8 cellular contexts compared by ENCODE assay signal in the genomic region with DNA sequence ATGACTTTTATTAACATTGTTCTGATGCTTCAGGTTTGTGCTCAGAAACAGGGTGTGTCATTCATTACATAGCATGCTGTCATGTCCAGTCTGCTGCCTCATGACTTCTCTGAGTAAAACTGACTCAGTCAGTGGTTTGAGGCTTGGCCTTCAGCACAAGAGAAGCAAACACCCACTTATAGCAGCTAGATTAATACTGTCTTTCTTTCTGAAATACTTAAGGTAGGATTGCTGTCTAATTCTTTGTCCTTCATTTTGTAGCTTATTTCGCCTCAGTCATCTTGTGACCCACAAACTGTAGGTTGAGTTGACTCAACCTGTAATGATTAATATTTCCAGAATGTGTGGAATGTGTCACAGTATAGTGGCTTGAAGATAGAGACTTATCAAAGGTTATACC. TPM values are rescaled to one million over a fixed set of nuclear protein-coding genes. Genes with fewer than 3 reads are reported as not detected.
DNase-seq lines count a peak whose midpoint lies in the region; ATAC-seq and TF ChIP-seq lines count a peak whose summit lies in the region.

No MANE protein-coding gene starts in this region.

- TF ChIP-seq CTCF in HCT116 (IDR thresholded peaks at IDR 0.05 in 2 of 3, conservative IDR thresholded peaks at IDR 0.05 in 1 of 3; ENCODE audit: borderline replicate concordance in 1 of 3, insufficient read depth in 1 of 3, low read depth in 2 of 3, low read length in 2 of 3), result no peak
- TF ChIP-seq CTCF in fibroblast of pulmonary artery (IDR thresholded peaks at IDR 0.05; ENCODE audit: low read length, missing control alignments), result no peak
- no peak for TF ChIP-seq CTCF in ovary (IDR thresholded peaks at IDR 0.05)

- ATAC-seq in HCT116, result peak; percentile 92

- RAD21 ChIA-PET in HCT116 (lab: Charles Lee; ENCODE audit: low non-redundant PET in 1 of 2, low total read pairs in 2 of 2, uncharacterized antibody in 2 of 2, unreplicated experiment in 2 of 2), result no interaction called here

- peaks cover 30% of the 10 kb centered on the region for H3K79me2 ChIP-seq in HCT116 (ENCODE audit: insufficient read depth, low read length)

- DNase-seq in HCT116 (ENCODE audit: low read depth, low spot score), result peak; percentile 69
- DNase-seq in OCI-M1 (lab: John Stamatoyannopoulos, UW), result peak; percentile 30
- DNase-seq in fibroblast of pulmonary artery (ENCODE audit: low read depth), result peak; percentile 80
- DNase-seq in ovary, result no peak
- DNase-seq in cerebellar nuclear complex (lab: John Stamatoyannopoulos, UW), result no peak
- DNase-seq in effector CD8-positive, alpha-beta T cell (lab: John Stamatoyannopoulos, UW), result no peak
- DNase-seq in NCI-H1417 treated with DMSO at 0.1 percent for 48 hours (lab: John Stamatoyannopoulos, UW), result no peak

- POLR2A ChIA-PET in HCT116 (lab: Charles Lee), result no interaction called here

- H3K4me1 ChIP-seq in HCT116 (ENCODE audit: control insufficient read depth in 1 of 2, insufficient read depth in 2 of 2, low read length in 2 of 2) (peaks cover 21 to 46% of the 10 kb centered on the region in 2 experiments), skeletal muscle tissue (ENCODE audit: control insufficient read depth in 3 of 3, insufficient read depth in 3 of 3, low read length in 3 of 3) (peaks cover 0 to 5% (median 3%) of the 10 kb centered on the region in 3 donors), ovary (ENCODE audit: insufficient read depth) (peaks cover 1% of the 10 kb centered on the region)

- BruUV-seq in HCT116 (replicated peaks; lab: Mats Ljungman, UMichigan), result no TSS peak

- H4K20me1 ChIP-seq in HCT116 (ENCODE audit: insufficient read depth), result no peaks in the 10 kb centered on the region

- H3K4me3 ChIP-seq in HCT116 (replicated peaks in 1 of 2; ENCODE audit: low read depth in 1 of 2, low read length in 2 of 2) (peak overlapping the region in 1 of 2 experiments; percentile 27; a peak in 2 of 4 replicates), fibroblast of pulmonary artery (replicated peaks; ENCODE audit: low read depth, low read length) (no peak overlapping the region), skeletal muscle tissue (ENCODE audit: low read length in 3 of 3) (no peak overlapping the region), ovary (no peak overlapping the region)

- CTCF ChIA-PET in HCT116 (lab: Charles Lee), result interaction anchor here (0.9 to 1.3 kb wide), 2 partner anchors 95 to 173 kb away, joined by 3 read pairs; no protein-coding TSS in a partner anchor

- H3K9me2 ChIP-seq in HCT116 (ENCODE audit: insufficient read depth), result no peaks in the 10 kb centered on the region

- H3K9me3 ChIP-seq in HCT116 (ENCODE audit: control insufficient read depth in 1 of 2, insufficient read depth in 1 of 2, low read depth in 1 of 2, low read length in 2 of 2) (no peaks in the 10 kb centered on the region), skeletal muscle tissue (ENCODE audit: control insufficient read depth in 3 of 3, low read length in 3 of 3) (no peaks in the 10 kb centered on the region), ovary (no peaks in the 10 kb centered on the region)

- H3K27ac ChIP-seq in HCT116 (ENCODE audit: low read depth, low read length), result peak overlapping the region; percentile 47; the same call in 1 of the 2 replicates
- peak overlapping the region; percentile 53 for H3K27ac ChIP-seq in skeletal muscle tissue (ENCODE audit: low read depth, low read length)
- no peak overlapping the region for H3K27ac ChIP-seq in ovary

- intact Hi-C loops in HCT116 (cut with micrococcal nuclease), result loop anchor here (2.0 kb wide), 1 partner anchor 112 kb away; no protein-coding TSS in a partner anchor
- intact Hi-C loops in ovary (cut with DNase I), result no loop called here

- no peak overlapping the region for H2AFZ ChIP-seq in HCT116 (ENCODE audit: low read depth, low read length, poor library complexity, severe bottlenecking)

- H3K4me2 ChIP-seq in HCT116 (ENCODE audit: low read length), result peak overlapping the region; percentile 68

- H3K27me3 ChIP-seq in HCT116 (ENCODE audit: insufficient read depth, low read length), result no peaks in the 10 kb centered on the region
- H3K27me3 ChIP-seq in skeletal muscle tissue (ENCODE audit: control insufficient read depth in 3 of 3, insufficient read depth in 3 of 3, low read length in 3 of 3), result no peaks in the 10 kb centered on the region
- no peaks in the 10 kb centered on the region for H3K27me3 ChIP-seq in ovary

- H3K9ac ChIP-seq in HCT116 (ENCODE audit: low read length) (peak overlapping the region; percentile 30), skeletal muscle tissue (ENCODE audit: low read depth in 1 of 3, low read length in 3 of 3) (no peak overlapping the region)

- TF ChIP-seq EP300 in ovary (IDR thresholded peaks at IDR 0.05), result no peak

- WGBS in ovary, 3 donors, result 93 to 96% (median 94%) methylated on average over 1 of the region's 1 CpG

- TF ChIP-seq RAD21 in HCT116 (IDR thresholded peaks at IDR 0.05; ENCODE audit: low read depth), result no peak

- no peak for TF ChIP-seq POLR2A in HCT116 (IDR thresholded peaks at IDR 0.05; ENCODE audit: borderline replicate concordance, extremely low read depth, insufficient read depth, insufficient read length)
- no peak for TF ChIP-seq POLR2A in ovary (IDR thresholded peaks at IDR 0.05)

- no peaks in the 10 kb centered on the region for H3K36me3 ChIP-seq in HCT116 (ENCODE audit: control insufficient read depth in 1 of 2, insufficient read depth in 2 of 2, low read length in 2 of 2)
- H3K36me3 ChIP-seq in skeletal muscle tissue (ENCODE audit: control insufficient read depth in 3 of 3, insufficient read depth in 3 of 3, low read length in 3 of 3), result no peaks in the 10 kb centered on the region
- no peaks in the 10 kb centered on the region for H3K36me3 ChIP-seq in ovary

TF ChIP-seq in HCT116, 20 proteins besides CTCF, POLR2A, EP300 and RAD21 (continues in another document):
- no peak for TF ChIP-seq EZH2phosphoT487 (IDR thresholded peaks at IDR 0.05; ENCODE audit: borderline replicate concordance)
- peak; percentile 81; the same call in 1 of the 2 replicates for TF ChIP-seq SIN3A (IDR thresholded peaks at IDR 0.05; ENCODE audit: low read depth)
- no peak for TF ChIP-seq EZH2 (IDR thresholded peaks at IDR 0.05)
- TF ChIP-seq SP1 (IDR thresholded peaks at IDR 0.05; ENCODE audit: low read depth), result peak; percentile 61
- TF ChIP-seq, protein P1, sequence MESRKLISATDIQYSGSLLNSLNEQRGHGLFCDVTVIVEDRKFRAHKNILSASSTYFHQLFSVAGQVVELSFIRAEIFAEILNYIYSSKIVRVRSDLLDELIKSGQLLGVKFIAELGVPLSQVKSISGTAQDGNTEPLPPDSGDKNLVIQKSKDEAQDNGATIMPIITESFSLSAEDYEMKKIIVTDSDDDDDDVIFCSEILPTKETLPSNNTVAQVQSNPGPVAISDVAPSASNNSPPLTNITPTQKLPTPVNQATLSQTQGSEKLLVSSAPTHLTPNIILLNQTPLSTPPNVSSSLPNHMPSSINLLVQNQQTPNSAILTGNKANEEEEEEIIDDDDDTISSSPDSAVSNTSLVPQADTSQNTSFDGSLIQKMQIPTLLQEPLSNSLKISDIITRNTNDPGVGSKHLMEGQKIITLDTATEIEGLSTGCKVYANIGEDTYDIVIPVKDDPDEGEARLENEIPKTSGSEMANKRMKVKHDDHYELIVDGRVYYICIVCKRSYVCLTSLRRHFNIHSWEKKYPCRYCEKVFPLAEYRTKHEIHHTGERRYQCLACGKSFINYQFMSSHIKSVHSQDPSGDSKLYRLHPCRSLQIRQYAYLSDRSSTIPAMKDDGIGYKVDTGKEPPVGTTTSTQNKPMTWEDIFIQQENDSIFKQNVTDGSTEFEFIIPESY (IDR thresholded peaks at IDR 0.05; ENCODE audit: extremely low read depth, insufficient replicate concordance, low read length), result no peak
- no peak; the same call in 1 of the 2 replicates for TF ChIP-seq SRF (IDR thresholded peaks at IDR 0.05; ENCODE audit: low read depth)
- no peak for TF ChIP-seq EGR1 (IDR thresholded peaks at IDR 0.05; ENCODE audit: low read depth)
- no peak for TF ChIP-seq TCF7L2 (IDR thresholded peaks at IDR 0.05; ENCODE audit: borderline replicate concordance, extremely low read depth, insufficient read depth, insufficient read length)
- TF ChIP-seq CEBPB (IDR thresholded peaks at IDR 0.05; ENCODE audit: low read depth), result 0 out of 2 replicates have a peak, but pooled peaks have one; percentile 39
- peak; percentile 84 for TF ChIP-seq JUND (IDR thresholded peaks at IDR 0.05)
- TF ChIP-seq POLR2AphosphoS5 (IDR thresholded peaks at IDR 0.05; ENCODE audit: low read depth, low read length), result 0 out of 2 replicates have a peak, but pooled peaks have one; percentile 26
- no peak for TF ChIP-seq ELF1 (IDR thresholded peaks at IDR 0.05; ENCODE audit: borderline replicate concordance, low read depth)
- TF ChIP-seq FOSL1 (IDR thresholded peaks at IDR 0.05; ENCODE audit: low read depth), result peak; percentile 93
- TF ChIP-seq ZFX (IDR thresholded peaks at IDR 0.05), result no peak
- peak; percentile 55; the same call in 1 of the 2 replicates for TF ChIP-seq CBX3 (IDR thresholded peaks at IDR 0.05; ENCODE audit: low read depth)
- TF ChIP-seq, protein P2, sequence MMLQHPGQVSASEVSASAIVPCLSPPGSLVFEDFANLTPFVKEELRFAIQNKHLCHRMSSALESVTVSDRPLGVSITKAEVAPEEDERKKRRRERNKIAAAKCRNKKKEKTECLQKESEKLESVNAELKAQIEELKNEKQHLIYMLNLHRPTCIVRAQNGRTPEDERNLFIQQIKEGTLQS (IDR thresholded peaks at IDR 0.05), result peak; percentile 19; the same call in 1 of the 2 replicates
- TF ChIP-seq, protein P3, sequence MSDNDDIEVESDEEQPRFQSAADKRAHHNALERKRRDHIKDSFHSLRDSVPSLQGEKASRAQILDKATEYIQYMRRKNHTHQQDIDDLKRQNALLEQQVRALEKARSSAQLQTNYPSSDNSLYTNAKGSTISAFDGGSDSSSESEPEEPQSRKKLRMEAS (IDR thresholded peaks at IDR 0.05), result peak; percentile 65; the same call in 1 of the 2 replicates
- no peak for TF ChIP-seq ZNF274 (IDR thresholded peaks at IDR 0.05; ENCODE audit: low read depth, low read length)

RNA-seq across cellular contexts. Expression of a gene that starts 32.9 kb away (rescaled TPM):
- total RNA-seq in HCT116 (2021; ENCODE audit: unreplicated experiment) (11.7 TPM), skeletal muscle tissue (8.4 TPM), ovary (10 to 100 TPM in 5 of 7 donors, 1 to 10 TPM in 2; 7.5 to 20.5 (median 11.5) TPM)
- 3.4 and 4.8 TPM in 2 replicates for polyA plus RNA-seq in HCT116 (2012)
- polyA plus RNA-seq in ovary, result 10 to 100 TPM in 1 of 2 donors, 1 to 10 TPM in 1; 4.2 to 15.5 TPM

Comparison
In these comparisons a context has a peak if more than half of its experiments do, and no peak if none do; other contexts are left out.
1. DNase-seq: peak in HCT116 (single experiment), OCI-M1 (single experiment) and fibroblast of pulmonary artery (single experiment); none in ovary (0 of 5), cerebellar nuclear complex (0 of 2), effector CD8-positive, alpha-beta T cell (single experiment) and NCI-H1417 treated with DMSO at 0.1 percent for 48 hours (single experiment).
2. H3K27ac ChIP-seq: peak in HCT116 (single experiment) and skeletal muscle tissue (single experiment); none in ovary (0 of 2).